In the genomic region with DNA sequence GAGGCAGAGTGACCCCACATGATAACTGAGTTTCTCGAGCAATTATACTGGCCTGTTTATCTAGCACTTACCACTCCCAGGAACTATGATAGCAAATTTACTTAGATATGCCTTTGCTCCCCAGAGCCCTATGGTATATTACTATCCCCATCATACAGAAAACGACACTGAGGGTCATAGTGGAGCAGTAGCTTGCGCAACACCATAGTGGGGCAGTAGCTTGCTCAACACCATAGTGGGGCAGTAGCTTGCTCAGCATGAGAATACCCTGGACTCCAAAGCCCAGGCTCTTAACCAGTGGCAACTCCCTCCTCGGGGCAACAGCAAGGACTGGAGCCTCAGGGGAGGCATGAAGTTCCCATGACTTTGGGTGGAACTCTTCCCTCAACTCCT, we compare ENCODE assay signal across 1 cellular context.
TF ChIP-seq lines count a peak whose summit lies in the region.

No MANE protein-coding gene starts in this region.

TF ChIP-seq in K562, 482 proteins besides CTCF, POLR2A, EP300 and RAD21 (continued from another document):
- no peak for TF ChIP-seq ZNF318 (IDR thresholded peaks at IDR 0.05; ENCODE audit: borderline replicate concordance in 1 of 2, low read depth in 1 of 2)
